In the genomic region with DNA sequence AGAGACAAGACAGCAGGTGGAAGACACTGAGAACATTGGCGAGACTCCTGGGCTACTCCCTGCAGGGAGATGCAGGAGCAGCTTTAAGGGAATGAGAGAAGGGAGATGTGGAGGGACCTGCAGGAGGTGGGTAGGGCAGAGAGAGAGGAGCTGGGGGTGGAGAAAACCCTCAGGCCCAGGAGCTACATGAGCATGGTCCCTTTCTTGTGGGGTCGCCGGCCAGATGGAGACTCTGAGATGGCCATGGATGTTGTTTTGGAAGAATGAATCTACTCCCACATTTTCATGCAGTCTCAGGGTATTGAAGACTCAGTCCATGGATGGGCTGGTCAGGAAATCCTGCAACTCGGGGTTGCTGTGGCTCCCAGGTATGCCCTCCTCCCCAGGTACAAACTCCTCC, we compare ENCODE assay signal across 34 cellular contexts.
"Had no signal": no experiment of that assay in that cellular context is flagged by ENCODE, and none has a peak within 500 bp of the region (broad histone marks: within the 10 kb centered on the region; RNA-seq: fewer than 3 reads in every experiment).

No MANE protein-coding gene starts in this region.

- H3K4me1 Mint-ChIP-seq: activated CD4-positive, alpha-beta memory T cell treated with anti-CD3 and anti-CD28 coated beads, Interleukin-2, amount 10 ng/mL, durations not matched to agents 7 days and 5 days; activated CD4-positive, alpha-beta T cell treated with anti-CD3 and anti-CD28 coated beads for 36 hours; activated CD4-positive, alpha-beta T cell treated with anti-CD3 and anti-CD28 coated beads, Interleukin-2, amount 10 ng/mL, durations not matched to agents 7 days and 5 days; activated naive CD4-positive, alpha-beta T cell treated with anti-CD3 and anti-CD28 coated beads, Interleukin-2, amount 10 ng/mL, durations not matched to agents 7 days and 5 days; activated naive CD4-positive, alpha-beta T cell treated with anti-CD3 and anti-CD28 coated beads, Interleukin-2, amount 50 U/mL, for 24 hours had no signal

- H3K27ac Mint-ChIP-seq: activated CD4-positive, alpha-beta memory T cell treated with anti-CD3 and anti-CD28 coated beads, Interleukin-2, amount 10 ng/mL, durations not matched to agents 7 days and 5 days; activated CD4-positive, alpha-beta T cell treated with anti-CD3 and anti-CD28 coated beads for 36 hours; activated CD4-positive, alpha-beta T cell treated with anti-CD3 and anti-CD28 coated beads, Interleukin-2, amount 10 ng/mL, durations not matched to agents 7 days and 5 days; activated CD8-positive, alpha-beta T cell treated with anti-CD3 and anti-CD28 coated beads, Interleukin-2, amount 10 ng/mL, durations not matched to agents 7 days and 5 days; activated naive CD4-positive, alpha-beta T cell treated with anti-CD3 and anti-CD28 coated beads, Interleukin-2, amount 10 ng/mL, durations not matched to agents 7 days and 5 days; activated naive CD4-positive, alpha-beta T cell treated with anti-CD3 and anti-CD28 coated beads, Interleukin-2, amount 50 U/mL, for 24 hours; activated naive CD8-positive, alpha-beta T cell; activated naive CD8-positive, alpha-beta T cell treated with anti-CD3 and anti-CD28 coated beads, Interleukin-2, amount 10 ng/mL, durations not matched to agents 7 days and 5 days; activated naive CD8-positive, alpha-beta T cell treated with anti-CD3 and anti-CD28 coated beads, Interleukin-2, amount 50 U/mL, for 24 hours; activated T-cell treated with anti-CD3 and anti-CD28 coated beads, Interleukin-2, amount 50 U/mL, for 24 hours; activated T-helper 2 cell treated with anti-CD3 and anti-CD28 coated beads, Interferon-gamma antibody, Interleukin-2, Interleukin-4, amounts not matched to agents 10 μg/mL and 5 μg/mL and 100 μg/mL, durations not matched to agents 14 hours and 24 hours and 36 hours; brain; T-helper 1 cell treated with Interleukin-12 subunit alpha and Interleukin-12 subunit beta and Interleukin-4 antibody, amounts not matched to agents 30 μg/mL and 1 μg/mL, for 36 hours; T-helper 2 cell treated with Interferon-gamma antibody and Interleukin-4, amounts not matched to agents 5 μg/mL and 100 μg/mL, for 36 hours had no signal

- H3K9me3 Mint-ChIP-seq: activated CD4-positive, alpha-beta memory T cell treated with anti-CD3 and anti-CD28 coated beads, Interleukin-2, amount 10 ng/mL, durations not matched to agents 7 days and 5 days; activated CD4-positive, alpha-beta T cell treated with anti-CD3 and anti-CD28 coated beads, Interleukin-2, amount 10 ng/mL, durations not matched to agents 7 days and 5 days; activated naive CD4-positive, alpha-beta T cell treated with anti-CD3 and anti-CD28 coated beads, Interleukin-2, amount 10 ng/mL, durations not matched to agents 7 days and 5 days; activated naive CD4-positive, alpha-beta T cell treated with anti-CD3 and anti-CD28 coated beads, Interleukin-2, amount 50 U/mL, for 24 hours; activated naive CD8-positive, alpha-beta T cell treated with anti-CD3 and anti-CD28 coated beads, Interleukin-2, amount 10 ng/mL, durations not matched to agents 7 days and 5 days; activated naive CD8-positive, alpha-beta T cell treated with anti-CD3 and anti-CD28 coated beads, Interleukin-2, amount 50 U/mL, for 24 hours; activated T-cell treated with anti-CD3 and anti-CD28 coated beads, Interleukin-2, amount 50 U/mL, for 24 hours; activated T-helper 2 cell treated with anti-CD3 and anti-CD28 coated beads, Interferon-gamma antibody, Interleukin-2, Interleukin-4, amounts not matched to agents 10 μg/mL and 5 μg/mL and 100 μg/mL, durations not matched to agents 14 hours and 24 hours and 36 hours; central memory CD8-positive, alpha-beta T cell; T-helper 1 cell treated with Interleukin-12 subunit alpha and Interleukin-12 subunit beta and Interleukin-4 antibody, amounts not matched to agents 30 μg/mL and 1 μg/mL, for 36 hours; T-helper 2 cell treated with Interferon-gamma antibody and Interleukin-4, amounts not matched to agents 5 μg/mL and 100 μg/mL, for 36 hours had no signal

- H3K36me3 Mint-ChIP-seq: activated naive CD4-positive, alpha-beta T cell treated with anti-CD3 and anti-CD28 coated beads, Interleukin-2, amount 10 ng/mL, durations not matched to agents 7 days and 5 days; activated naive CD4-positive, alpha-beta T cell treated with anti-CD3 and anti-CD28 coated beads, Interleukin-2, amount 50 U/mL, for 24 hours; activated naive CD8-positive, alpha-beta T cell; activated naive CD8-positive, alpha-beta T cell treated with anti-CD3 and anti-CD28 coated beads, Interleukin-2, amount 10 ng/mL, durations not matched to agents 7 days and 5 days; brain had no signal

- ATAC-seq: activated CD4-positive, alpha-beta T cell treated with anti-CD3 and anti-CD28 coated beads for 36 hours; activated CD4-positive, CD25-positive, alpha-beta regulatory T cell treated with anti-CD3 and anti-CD28 coated beads, Interleukin-2, amount 50 U/mL, for 24 hours; activated CD8-positive, alpha-beta T cell treated with anti-CD3 and anti-CD28 coated beads, Interleukin-2, amount 10 ng/mL, durations not matched to agents 7 days and 5 days; activated naive CD8-positive, alpha-beta T cell treated with anti-CD3 and anti-CD28 coated beads, Interleukin-2, amount 50 U/mL, for 24 hours had no signal

- DNase-seq: activated CD4-positive, alpha-beta memory T cell treated with anti-CD3 and anti-CD28 coated beads, Interleukin-2, amount 10 ng/mL, durations not matched to agents 7 days and 5 days; activated CD4-positive, alpha-beta T cell treated with anti-CD3 and anti-CD28 coated beads for 1 hour; activated CD4-positive, alpha-beta T cell treated with anti-CD3 and anti-CD28 coated beads for 36 hours; activated CD4-positive, alpha-beta T cell treated with anti-CD3 and anti-CD28 coated beads for 48 hours; activated CD4-positive, alpha-beta T cell treated with anti-CD3 and anti-CD28 coated beads, Interleukin-2, amount 10 ng/mL, durations not matched to agents 7 days and 5 days; activated CD4-positive, alpha-beta T cell treated with anti-CD3 and anti-CD28 coated beads, Interleukin-2, amount 50 U/mL, for 48 hours; activated CD4-positive, CD25-positive, alpha-beta regulatory T cell; activated CD8-positive, alpha-beta memory T cell treated with anti-CD3 and anti-CD28 coated beads for 24 hours; activated CD8-positive, alpha-beta memory T cell treated with anti-CD3 and anti-CD28 coated beads, Interleukin-2, amount 50 U/mL, for 48 hours; activated CD8-positive, alpha-beta T cell treated with anti-CD3 and anti-CD28 coated beads, Interleukin-2, amount 10 ng/mL, durations not matched to agents 7 days and 5 days; activated effector memory CD4-positive, alpha-beta T cell treated with Interleukin-2 at 50 U/mL for 16 hours; activated gamma-delta T cell; activated naive CD4-positive, alpha-beta T cell treated with anti-CD3 and anti-CD28 coated beads, Interleukin-2, amount 10 ng/mL, durations not matched to agents 7 days and 5 days; activated naive CD4-positive, alpha-beta T cell treated with Interleukin-2 at 50 U/mL for 16 hours; activated naive CD8-positive, alpha-beta T cell treated with anti-CD3 and anti-CD28 coated beads, Interleukin-2, amount 10 ng/mL, durations not matched to agents 7 days and 5 days; activated naive CD8-positive, alpha-beta T cell treated with anti-CD3 and anti-CD28 coated beads, Interleukin-2, amount 50 U/mL, for 24 hours; activated T-cell treated with anti-CD3 and anti-CD28 coated beads, Interleukin-2, amount 50 U/mL, for 24 hours; activated T-cell treated with anti-CD3 and anti-CD28 coated beads, Interleukin-2, amount 50 U/mL, for 48 hours; amygdala; anterior cingulate cortex; caudate nucleus; cerebellar nuclear complex; SW 1271; T-helper 1 cell; T-helper 2 cell; T-helper 9 cell had no signal

- H3K4me3 Mint-ChIP-seq: activated CD4-positive, alpha-beta memory T cell treated with anti-CD3 and anti-CD28 coated beads, Interleukin-2, amount 10 ng/mL, durations not matched to agents 7 days and 5 days; activated CD4-positive, alpha-beta T cell treated with anti-CD3 and anti-CD28 coated beads for 36 hours; activated CD4-positive, alpha-beta T cell treated with anti-CD3 and anti-CD28 coated beads, Interleukin-2, amount 10 ng/mL, durations not matched to agents 7 days and 5 days; activated CD8-positive, alpha-beta T cell treated with anti-CD3 and anti-CD28 coated beads, Interleukin-2, amount 10 ng/mL, durations not matched to agents 7 days and 5 days; activated naive CD4-positive, alpha-beta T cell treated with anti-CD3 and anti-CD28 coated beads, Interleukin-2, amount 10 ng/mL, durations not matched to agents 7 days and 5 days; activated naive CD4-positive, alpha-beta T cell treated with anti-CD3 and anti-CD28 coated beads, Interleukin-2, amount 50 U/mL, for 24 hours; activated naive CD8-positive, alpha-beta T cell; activated naive CD8-positive, alpha-beta T cell treated with anti-CD3 and anti-CD28 coated beads, Interleukin-2, amount 10 ng/mL, durations not matched to agents 7 days and 5 days; activated naive CD8-positive, alpha-beta T cell treated with anti-CD3 and anti-CD28 coated beads, Interleukin-2, amount 50 U/mL, for 24 hours; activated T-cell treated with anti-CD3 and anti-CD28 coated beads, Interleukin-2, amount 50 U/mL, for 24 hours; brain; central memory CD8-positive, alpha-beta T cell; T-helper 1 cell treated with Interleukin-12 subunit alpha and Interleukin-12 subunit beta and Interleukin-4 antibody, amounts not matched to agents 30 μg/mL and 1 μg/mL, for 36 hours; T-helper 2 cell treated with Interferon-gamma antibody and Interleukin-4, amounts not matched to agents 5 μg/mL and 100 μg/mL, for 36 hours had no signal
